In genomic region chr6:12075067-12075563, GRCh38 we compare ENCODE assay signal across 8 cellular contexts.
DNase-seq lines count a peak whose midpoint lies in the region; ATAC-seq and TF ChIP-seq lines count a peak whose summit lies in the region.

No MANE protein-coding gene starts in this region.

- H3K27ac ChIP-seq in HCT116 (ENCODE audit: low read depth, low read length) (no peak overlapping the region), lower lobe of right lung (no peak overlapping the region)

- no peaks in the 10 kb centered on the region for H4K20me1 ChIP-seq in HCT116 (ENCODE audit: insufficient read depth)

- no peak overlapping the region for H2AFZ ChIP-seq in HCT116 (ENCODE audit: low read depth, low read length, poor library complexity, severe bottlenecking)

- no peaks in the 10 kb centered on the region for H3K36me3 ChIP-seq in BJ (ENCODE audit: control insufficient read depth, insufficient read depth, low read length)
- H3K36me3 ChIP-seq in HCT116 (ENCODE audit: control insufficient read depth in 1 of 2, insufficient read depth in 2 of 2, low read length in 2 of 2): no peaks in the 10 kb centered on the region
- H3K36me3 ChIP-seq in adipocyte (ENCODE audit: control insufficient read depth, insufficient read depth, low read length, severe bottlenecking): no peaks in the 10 kb centered on the region
- H3K36me3 ChIP-seq in lower lobe of right lung: no peaks in the 10 kb centered on the region

- intact Hi-C loops in HCT116 (cut with micrococcal nuclease) (loop anchor here (1.0 kb wide), 1 partner anchor 420 kb away; no protein-coding TSS in a partner anchor), lower lobe of right lung (cut with DNase I) (no loop called here), lower leg skin (cut with DNase I; ENCODE audit: low total_unique reads) (no loop called here)

- H3K27me3 ChIP-seq in BJ (ENCODE audit: control insufficient read depth, insufficient read depth, low read length) (no peaks in the 10 kb centered on the region), HCT116 (ENCODE audit: insufficient read depth, low read length) (no peaks in the 10 kb centered on the region), adipocyte (replicated peaks; ENCODE audit: control insufficient read depth, insufficient read depth, low read length) (no peaks in the 10 kb centered on the region), lower lobe of right lung (ENCODE audit: low read depth) (no peaks in the 10 kb centered on the region)

- RAD21 ChIA-PET in HCT116 (lab: Charles Lee; ENCODE audit: low non-redundant PET in 1 of 2, low total read pairs in 2 of 2, uncharacterized antibody in 2 of 2, unreplicated experiment in 2 of 2): no interaction called here

- WGBS in lower leg skin, 2 donors: 57 to 59% methylated on average over 9 of the region's 9 CpGs

- BruUV-seq in HCT116 (replicated peaks; lab: Mats Ljungman, UMichigan): no TSS peak

- TF ChIP-seq POLR2A in HCT116 (IDR thresholded peaks at IDR 0.05; ENCODE audit: borderline replicate concordance, extremely low read depth, insufficient read depth, insufficient read length) (no peak), lower leg skin (IDR thresholded peaks at IDR 0.05) (no peak)

- peak; percentile 42; the same call in 1 of the 2 replicates for TF ChIP-seq CTCF in BJ (IDR thresholded peaks at IDR 0.05; ENCODE audit: insufficient read depth, low read depth, low read length)
- TF ChIP-seq CTCF in HCT116 (IDR thresholded peaks at IDR 0.05 in 2 of 3, conservative IDR thresholded peaks at IDR 0.05 in 1 of 3; ENCODE audit: borderline replicate concordance in 1 of 3, insufficient read depth in 1 of 3, low read depth in 2 of 3, low read length in 2 of 3): peak; percentile 9 to 43 (median 35); a peak in 4 of 6 replicates
- TF ChIP-seq CTCF in lower lobe of right lung (IDR thresholded peaks at IDR 0.05): peak; percentile 36
- no peak for TF ChIP-seq CTCF in lower leg skin (IDR thresholded peaks at IDR 0.05)

- no peak overlapping the region for H3K4me3 ChIP-seq in BJ (ENCODE audit: low read depth, low read length)
- no peak overlapping the region for H3K4me3 ChIP-seq in HCT116 (replicated peaks in 1 of 2; ENCODE audit: low read depth in 1 of 2, low read length in 2 of 2)
- H3K4me3 ChIP-seq in adipocyte (ENCODE audit: low read length): no peak overlapping the region
- no peak overlapping the region for H3K4me3 ChIP-seq in lower lobe of right lung
- H3K4me3 ChIP-seq in lower leg skin (ENCODE audit: low read depth, poor library complexity, severe bottlenecking): no peak overlapping the region

- no peaks in the 10 kb centered on the region for H3K9me2 ChIP-seq in HCT116 (ENCODE audit: insufficient read depth)

- no peak overlapping the region for H3K4me2 ChIP-seq in HCT116 (ENCODE audit: low read length)

- CTCF ChIA-PET in BJ (lab: Yijun Ruan, JAX) (interaction anchor here (0.6 to 1.2 kb wide), 4 partner anchors 387 to 1967 kb away, joined by 3 to 4 read pairs (median 3); no protein-coding TSS in a partner anchor), HCT116 (lab: Charles Lee) (interaction anchor here (1.0 to 1.1 kb wide), 2 partner anchors 415 to 419 kb away, joined by 3 to 4 read pairs; no protein-coding TSS in a partner anchor)

- TF ChIP-seq RAD21 in HCT116 (IDR thresholded peaks at IDR 0.05; ENCODE audit: low read depth): peak; percentile 51

- H3K9me3 ChIP-seq in HCT116 (ENCODE audit: control insufficient read depth in 1 of 2, insufficient read depth in 1 of 2, low read depth in 1 of 2, low read length in 2 of 2) (no peaks in the 10 kb centered on the region), adipocyte (ENCODE audit: control insufficient read depth, low read length) (no peaks in the 10 kb centered on the region), lower lobe of right lung (no peaks in the 10 kb centered on the region)

- DNase-seq in BJ (ENCODE audit: low read depth): no peak
- DNase-seq in HCT116 (ENCODE audit: low read depth, low spot score): no peak
- DNase-seq in adipocyte (ENCODE audit: low read depth): peak; percentile 40
- DNase-seq in lower lobe of right lung: no peak
- DNase-seq in NCI-H2171 (lab: John Stamatoyannopoulos, UW): no peak
- no peak for DNase-seq in NCI-H524 treated with DMSO at 0.1 percent for 48 hours (lab: John Stamatoyannopoulos, UW)
- no peak for DNase-seq in lower leg skin (ENCODE audit: low spot score in 2 of 2)

- ATAC-seq in HCT116: no peak
- no peak for ATAC-seq in lower lobe of right lung
- ATAC-seq in HG03571 (IDR thresholded peaks at IDR 0.05; ENCODE audit: unreplicated experiment): no peak

- POLR2A ChIA-PET in BJ (lab: Charles Lee) (no interaction called here), HCT116 (lab: Charles Lee) (no interaction called here)

- H3K9ac ChIP-seq in HCT116 (ENCODE audit: low read length): no peak overlapping the region
- no peak overlapping the region for H3K9ac ChIP-seq in adipocyte (ENCODE audit: low read length)

- H3K4me1 ChIP-seq in HCT116 (ENCODE audit: control insufficient read depth in 1 of 2, insufficient read depth in 2 of 2, low read length in 2 of 2) (peaks cover 0 to 4% of the 10 kb centered on the region in 2 experiments; a peak in 1 of 4 replicates), adipocyte (ENCODE audit: control insufficient read depth, insufficient read depth, low read length) (no peaks in the 10 kb centered on the region), lower lobe of right lung (peaks cover 12% of the 10 kb centered on the region)

- no peaks in the 10 kb centered on the region for H3K79me2 ChIP-seq in HCT116 (ENCODE audit: insufficient read depth, low read length)

TF ChIP-seq in HCT116, 20 proteins besides CTCF, POLR2A, EP300 and RAD21:
- TF ChIP-seq CBX3 (IDR thresholded peaks at IDR 0.05; ENCODE audit: low read depth): no peak
- no peak for TF ChIP-seq FOSL1 (IDR thresholded peaks at IDR 0.05; ENCODE audit: low read depth)
- no peak for TF ChIP-seq CEBPB (IDR thresholded peaks at IDR 0.05; ENCODE audit: low read depth)
- no peak for TF ChIP-seq EGR1 (IDR thresholded peaks at IDR 0.05; ENCODE audit: low read depth)
- TF ChIP-seq SRF (IDR thresholded peaks at IDR 0.05; ENCODE audit: low read depth): no peak
- TF ChIP-seq EZH2 (IDR thresholded peaks at IDR 0.05): no peak
- TF ChIP-seq YY1 (IDR thresholded peaks at IDR 0.05; ENCODE audit: extremely low read depth, insufficient replicate concordance, low read depth, low read length): no peak
- no peak for TF ChIP-seq ZNF274 (IDR thresholded peaks at IDR 0.05; ENCODE audit: low read depth, low read length)

Comparison
In these comparisons a context has a peak if more than half of its experiments do, and no peak if none do; other contexts are left out.
1. CTCF ChIP-seq: peak in BJ (single experiment), HCT116 (3 of 3) and lower lobe of right lung (single experiment); none in lower leg skin (0 of 3).